37 cellular contexts compared by ENCODE assay signal in the genomic region with DNA sequence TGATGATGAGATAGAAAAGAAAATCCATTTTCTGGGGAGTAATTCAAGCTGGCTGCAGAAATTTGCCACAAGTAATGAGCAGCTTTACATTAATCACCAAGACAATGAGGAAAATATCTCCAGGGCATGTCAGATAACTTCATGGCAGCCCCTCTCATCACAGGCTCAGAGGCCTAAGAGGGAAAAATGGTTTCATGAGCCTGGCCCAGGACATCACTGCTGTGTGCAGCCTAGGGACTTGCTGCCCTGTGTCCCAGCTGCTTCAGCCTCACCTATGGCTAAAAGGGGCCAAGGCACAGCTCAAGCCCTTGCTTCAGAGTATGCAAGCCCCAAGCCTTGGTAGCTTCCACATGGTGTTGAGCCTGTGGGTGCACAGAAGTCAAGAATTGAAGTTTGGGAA.
"Had no signal": no experiment of that assay in that cellular context is flagged by ENCODE, and none has a peak within 500 bp of the region (broad histone marks: within the 10 kb centered on the region; RNA-seq: fewer than 3 reads in every experiment).

No MANE protein-coding gene starts in this region.

- H3K4me1 ChIP-seq: adrenal gland, ascending aorta, body of pancreas, breast epithelium had no signal

- H3K4me3 Mint-ChIP-seq: activated naive CD4-positive, alpha-beta T cell treated with anti-CD3 and anti-CD28 coated beads for 36 hours; activated naive CD4-positive, alpha-beta T cell treated with anti-CD3 and anti-CD28 coated beads, Interleukin-2, amount 10 ng/mL, durations not matched to agents 7 days and 5 days; activated naive CD4-positive, alpha-beta T cell treated with anti-CD3 and anti-CD28 coated beads, Interleukin-2, amount 50 U/mL, for 24 hours; activated naive CD8-positive, alpha-beta T cell; activated naive CD8-positive, alpha-beta T cell treated with anti-CD3 and anti-CD28 coated beads for 36 hours; activated naive CD8-positive, alpha-beta T cell treated with anti-CD3 and anti-CD28 coated beads, Interleukin-2, amount 10 ng/mL, durations not matched to agents 7 days and 5 days; activated naive CD8-positive, alpha-beta T cell treated with anti-CD3 and anti-CD28 coated beads, Interleukin-2, amount 50 U/mL, for 24 hours; activated T-cell treated with anti-CD3 and anti-CD28 coated beads, Interleukin-2, amount 50 U/mL, for 24 hours; activated T-cell treated with anti-CD3 and anti-CD28 coated beads, Interleukin-2, amount 50 U/mL, for 4 hours; activated T-cell treated with anti-CD3 and anti-CD28 coated beads, Interleukin-2, amount 50 U/mL, for 72 hours; activated T-helper 1 cell treated with anti-CD3 and anti-CD28 coated beads, Interleukin-12 subunit alpha, Interleukin-12 subunit beta, Interleukin-2, Interleukin-4 antibody, amounts not matched to agents 30 ng/mL and 10 ng/mL and 1 ng/mL, durations not matched to agents 14 hours and 24 hours and 36 hours; activated T-helper 17 cell treated with anti-CD3 and anti-CD28 coated beads, Interleukin-2, amount 50 U/mL, for 72 hours; brain; central memory CD8-positive, alpha-beta T cell had no signal

- H3K4me3 ChIP-seq: adrenal gland, ascending aorta, body of pancreas, breast epithelium, cardiac muscle cell had no signal

- DNase-seq: activated effector memory CD4-positive, alpha-beta T cell treated with anti-CD3 and anti-CD28 coated beads, Interleukin-2, amount 50 U/mL, for 16 hours; activated effector memory CD4-positive, alpha-beta T cell treated with Interleukin-2 at 50 U/mL for 16 hours; activated gamma-delta T cell; activated gamma-delta T cell treated with Interleukin-2 at 50 U/mL for 16 hours; activated naive CD4-positive, alpha-beta T cell; activated naive CD4-positive, alpha-beta T cell treated with anti-CD3 and anti-CD28 coated beads for 36 hours; activated naive CD4-positive, alpha-beta T cell treated with anti-CD3 and anti-CD28 coated beads, Interleukin-2, amount 10 ng/mL, durations not matched to agents 7 days and 5 days; activated naive CD4-positive, alpha-beta T cell treated with anti-CD3 and anti-CD28 coated beads, Interleukin-2, amount 50 U/mL, for 16 hours; activated naive CD4-positive, alpha-beta T cell treated with Interleukin-2 at 50 U/mL for 16 hours; activated naive CD8-positive, alpha-beta T cell treated with anti-CD3 and anti-CD28 coated beads for 36 hours; activated naive CD8-positive, alpha-beta T cell treated with anti-CD3 and anti-CD28 coated beads, Interleukin-2, amount 10 ng/mL, durations not matched to agents 7 days and 5 days; activated naive CD8-positive, alpha-beta T cell treated with anti-CD3 and anti-CD28 coated beads, Interleukin-2, amount 50 U/mL, for 24 hours; activated T-cell treated with anti-CD3 and anti-CD28 coated beads, Interleukin-2, amount 50 U/mL, for 1 hour; activated T-cell treated with anti-CD3 and anti-CD28 coated beads, Interleukin-2, amount 50 U/mL, for 24 hours; activated T-cell treated with anti-CD3 and anti-CD28 coated beads, Interleukin-2, amount 50 U/mL, for 4 hours; activated T-cell treated with anti-CD3 and anti-CD28 coated beads, Interleukin-2, amount 50 U/mL, for 48 hours; activated T-cell treated with anti-CD3 and anti-CD28 coated beads, Interleukin-2, amount 50 U/mL, for 72 hours; adrenal gland; amniotic stem cell; amygdala; anterior cingulate cortex; aorta; body of pancreas; brain microvascular endothelial cell; caudate nucleus; central memory CD4-positive, alpha-beta T cell; cerebellar nuclear complex had no signal

- H3K27ac Mint-ChIP-seq: activated naive CD4-positive, alpha-beta T cell treated with anti-CD3 and anti-CD28 coated beads for 36 hours; activated naive CD4-positive, alpha-beta T cell treated with anti-CD3 and anti-CD28 coated beads, Interleukin-2, amount 10 ng/mL, durations not matched to agents 7 days and 5 days; activated naive CD4-positive, alpha-beta T cell treated with anti-CD3 and anti-CD28 coated beads, Interleukin-2, amount 50 U/mL, for 24 hours; activated naive CD8-positive, alpha-beta T cell; activated naive CD8-positive, alpha-beta T cell treated with anti-CD3 and anti-CD28 coated beads for 36 hours; activated naive CD8-positive, alpha-beta T cell treated with anti-CD3 and anti-CD28 coated beads, Interleukin-2, amount 10 ng/mL, durations not matched to agents 7 days and 5 days; activated naive CD8-positive, alpha-beta T cell treated with anti-CD3 and anti-CD28 coated beads, Interleukin-2, amount 50 U/mL, for 24 hours; activated T-cell treated with anti-CD3 and anti-CD28 coated beads, Interleukin-2, amount 50 U/mL, for 24 hours; activated T-cell treated with anti-CD3 and anti-CD28 coated beads, Interleukin-2, amount 50 U/mL, for 72 hours; activated T-helper 1 cell treated with anti-CD3 and anti-CD28 coated beads, Interleukin-12 subunit alpha, Interleukin-12 subunit beta, Interleukin-2, Interleukin-4 antibody, amounts not matched to agents 30 ng/mL and 10 ng/mL and 1 ng/mL, durations not matched to agents 14 hours and 24 hours and 36 hours; activated T-helper 17 cell treated with anti-CD3 and anti-CD28 coated beads, Interleukin-2, amount 50 U/mL, for 72 hours; activated T-helper 2 cell treated with anti-CD3 and anti-CD28 coated beads, Interferon-gamma antibody, Interleukin-2, Interleukin-4, amounts not matched to agents 10 μg/mL and 5 μg/mL and 100 μg/mL, durations not matched to agents 14 hours and 24 hours and 36 hours; brain had no signal

- H3K36me3 Mint-ChIP-seq: activated naive CD4-positive, alpha-beta T cell treated with anti-CD3 and anti-CD28 coated beads, Interleukin-2, amount 10 ng/mL, durations not matched to agents 7 days and 5 days; brain had no signal

- H3K27me3 ChIP-seq: adrenal gland, ascending aorta, body of pancreas, brain microvascular endothelial cell, breast epithelium, cardiac muscle cell had no signal

- H3K27ac ChIP-seq: adrenal gland, ascending aorta, body of pancreas, brain microvascular endothelial cell, breast epithelium, cardiac muscle cell had no signal

- H3K4me1 Mint-ChIP-seq: activated naive CD4-positive, alpha-beta T cell treated with anti-CD3 and anti-CD28 coated beads, Interleukin-2, amount 10 ng/mL, durations not matched to agents 7 days and 5 days; activated naive CD4-positive, alpha-beta T cell treated with anti-CD3 and anti-CD28 coated beads, Interleukin-2, amount 50 U/mL, for 24 hours; activated naive CD8-positive, alpha-beta T cell treated with anti-CD3 and anti-CD28 coated beads for 36 hours; activated naive CD8-positive, alpha-beta T cell treated with anti-CD3 and anti-CD28 coated beads, Interleukin-2, amount 10 ng/mL, durations not matched to agents 7 days and 5 days; activated naive CD8-positive, alpha-beta T cell treated with anti-CD3 and anti-CD28 coated beads, Interleukin-2, amount 50 U/mL, for 24 hours; activated T-helper 17 cell treated with anti-CD3 and anti-CD28 coated beads, Interleukin-2, amount 50 U/mL, for 72 hours; brain; central memory CD8-positive, alpha-beta T cell had no signal

- H3K36me3 ChIP-seq: adrenal gland, ascending aorta, brain microvascular endothelial cell, breast epithelium, cardiac muscle cell had no signal
